ENCODE assay signal across 37 cellular contexts in the genomic region with DNA sequence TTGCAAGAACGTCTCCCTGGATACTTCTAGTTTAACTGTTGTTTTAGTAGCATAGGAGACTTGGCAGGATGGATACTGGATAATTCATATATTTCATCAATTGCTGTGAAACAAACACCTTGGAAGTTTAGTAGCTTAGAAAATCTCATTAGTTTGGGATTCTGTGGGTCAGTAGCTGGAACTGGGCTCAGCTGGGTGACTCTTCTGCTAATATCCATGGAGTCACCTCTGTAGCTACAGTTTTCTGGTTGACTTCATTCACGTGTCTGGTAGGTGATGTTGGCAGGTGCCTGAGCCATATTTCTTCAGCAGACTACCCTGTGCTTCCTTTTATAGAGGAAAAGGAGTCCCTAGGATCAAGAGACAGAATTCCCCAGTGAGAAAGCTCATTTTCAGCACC.
A peak's percentile ranks its signal among the peaks of the same experiment; 100 is the strongest.
DNase-seq lines count a peak whose midpoint lies in the region; ATAC-seq, FAIRE-seq and TF ChIP-seq lines count a peak whose summit lies in the region.
"Had no signal": no experiment of that assay in that cellular context is flagged by ENCODE, and none has a peak within 500 bp of the region (broad histone marks: within the 10 kb centered on the region; RNA-seq: fewer than 3 reads in every experiment).

No MANE protein-coding gene starts in this region.

- H2AFZ ChIP-seq in HepG2 (ENCODE audit: low read length) (no peak overlapping the region), GM23338 (no peak overlapping the region)

- H3K27me3 Mint-ChIP-seq in GM23338 (ENCODE audit: insufficient read depth, low read depth, poor library complexity): peaks cover 4% of the 10 kb centered on the region
- H3K27me3 Mint-ChIP-seq in activated CD4-positive, alpha-beta memory T cell treated with anti-CD3 and anti-CD28 coated beads, Interleukin-2, amount 10 ng/mL, durations not matched to agents 7 days and 5 days: peaks cover 12% of the 10 kb centered on the region

- no TSS peak for BruUV-seq in HepG2 (replicated peaks; lab: Mats Ljungman, UMichigan)

- H3K36me3 ChIP-seq in HepG2 (replicated peaks in 1 of 2; ENCODE audit: control insufficient read depth in 1 of 2, insufficient read depth in 2 of 2, low read length in 2 of 2) (no peaks in the 10 kb centered on the region), right lobe of liver (no peaks in the 10 kb centered on the region), GM23338 (ENCODE audit: insufficient read depth) (no peaks in the 10 kb centered on the region), HEK293 (ENCODE audit: control insufficient read depth in 2 of 2, insufficient read depth in 1 of 2, low read length in 2 of 2) (no peaks in the 10 kb centered on the region), SK-N-MC (ENCODE audit: insufficient read depth, low read length) (peaks cover 5% of the 10 kb centered on the region; the same call in 1 of the 2 replicates), gastrocnemius medialis (no peaks in the 10 kb centered on the region)
- H3K36me3 ChIP-seq: BE2C; BLaER1; BLaER1 treated with 17β-estradiol and CSF1 and Interleukin-3, amounts not matched to agents 10 nM and 100 nM had no signal

- WGBS in HepG2 (ENCODE audit: low lambda C conversion rate): 3% methylated on average over 2 of the region's 2 CpGs
- 57% methylated on average over 2 of the region's 2 CpGs for WGBS in right lobe of liver (ENCODE audit: insufficient coverage, low coverage, low lambda C conversion rate, missing lambda C conversion rate)

- CTCF ChIA-PET in HepG2 (lab: Yijun Ruan, JAX; ENCODE audit: low intra/inter-chr PET ratio, low total read pairs) (no interaction called here), HEK293 (lab: Yijun Ruan, JAX) (interaction anchor here (0.7 kb wide), 1 partner anchor 70 kb away, joined by 3 read pairs; no protein-coding TSS in a partner anchor)
- CTCF ChIA-PET in activated CD4-positive, alpha-beta memory T cell treated with anti-CD3 and anti-CD28 coated beads, Interleukin-2, amount 10 ng/mL, durations not matched to agents 7 days and 5 days (lab: Charles Lee): no interaction called here

- TF ChIP-seq CTCF in HepG2 (CRISPR knock-in tag; IDR thresholded peaks at IDR 0.05) (no peak), right lobe of liver (IDR thresholded peaks at IDR 0.05) (no peak), GM23338 (conservative IDR thresholded peaks at IDR 0.05; ENCODE audit: low read depth in 2 of 2) (no peak), HEK293 (tag by site-specific recombination; IDR thresholded peaks at IDR 0.05) (no peak), gastrocnemius medialis (IDR thresholded peaks at IDR 0.05 in 4 of 5, conservative IDR thresholded peaks at IDR 0.05 in 1 of 5) (no peak)

- TF ChIP-seq RAD21 in HepG2 (CRISPR knock-in tag; IDR thresholded peaks at IDR 0.05): no peak

- TF ChIP-seq EP300 in HepG2 (IDR thresholded peaks at IDR 0.05; ENCODE audit: low read depth in 2 of 2, low read length in 2 of 2) (no peak), HepG2 (CRISPR knock-in tag; IDR thresholded peaks at IDR 0.05; ENCODE audit: borderline replicate concordance) (no peak)

- H4K20me1 ChIP-seq in HepG2 (ENCODE audit: insufficient read depth, low read length) (no peaks in the 10 kb centered on the region), GM23338 (replicated peaks; ENCODE audit: insufficient read depth) (peaks cover 3% of the 10 kb centered on the region; the same call in 1 of the 2 replicates)
- H4K20me1 ChIP-seq: BLaER1; BLaER1 treated with 17β-estradiol and CSF1 and Interleukin-3, amounts not matched to agents 10 nM and 100 nM had no signal

- no peaks in the 10 kb centered on the region for H3F3A ChIP-seq in GM23338 (replicated peaks; ENCODE audit: low read depth)

- H3K27ac ChIP-seq in HepG2 (ENCODE audit: extremely low read length, insufficient read depth, low read length) (no peak overlapping the region), right lobe of liver (no peak overlapping the region), GM23338 (ENCODE audit: low read depth) (no peak overlapping the region), HEK293 (ENCODE audit: extremely low read depth, low read depth, low read length) (no peak overlapping the region), SK-N-MC (peak overlapping the region; percentile 99), gastrocnemius medialis (no peak overlapping the region)
- H3K27ac ChIP-seq: 22Rv1; A549; BLaER1; BLaER1 treated with 17β-estradiol and CSF1 and Interleukin-3, amounts not matched to agents 10 nM and 100 nM; C4-2B had no signal

- H3K4me2 ChIP-seq in HepG2 (ENCODE audit: low read depth, low read length) (no peak overlapping the region), GM23338 (no peak overlapping the region)
- H3K4me2 ChIP-seq: A549; BLaER1; BLaER1 treated with 17β-estradiol and CSF1 and Interleukin-3, amounts not matched to agents 10 nM and 100 nM had no signal

- no peak overlapping the region for H3K9ac ChIP-seq in HepG2 (ENCODE audit: insufficient read depth, low read depth, low read length)
- no peak overlapping the region for H3K9ac ChIP-seq in SK-N-MC (ENCODE audit: insufficient read length)
- H3K9ac ChIP-seq: BLaER1; BLaER1 treated with 17β-estradiol and CSF1 and Interleukin-3, amounts not matched to agents 10 nM and 100 nM had no signal

- no peaks in the 10 kb centered on the region; the same call in 1 of the 3 replicates for H3K36me3 Mint-ChIP-seq in GM23338 (ENCODE audit: low read depth)
- no peaks in the 10 kb centered on the region for H3K36me3 Mint-ChIP-seq in activated CD4-positive, alpha-beta memory T cell treated with anti-CD3 and anti-CD28 coated beads, Interleukin-2, amount 10 ng/mL, durations not matched to agents 7 days and 5 days (ENCODE audit: low read depth)
- H3K36me3 Mint-ChIP-seq: CD14-positive monocyte; CD4-positive, alpha-beta memory T cell; CD4-positive, CD25-positive, alpha-beta regulatory T cell; CD8-positive, alpha-beta memory T cell; CD8-positive, alpha-beta T cell had no signal

- H3K9me3 Mint-ChIP-seq in GM23338: peaks cover 10% of the 10 kb centered on the region; the same call in 2 of the 3 replicates
- H3K9me3 Mint-ChIP-seq in activated CD4-positive, alpha-beta memory T cell treated with anti-CD3 and anti-CD28 coated beads, Interleukin-2, amount 10 ng/mL, durations not matched to agents 7 days and 5 days: no peaks in the 10 kb centered on the region
- H3K9me3 Mint-ChIP-seq: CD4-positive, alpha-beta T cell; CD8-positive, alpha-beta T cell had no signal

- POLR2A ChIA-PET in HepG2 (lab: Yijun Ruan, JAX): no interaction called here
- POLR2A ChIA-PET in HEK293 (lab: Yijun Ruan, JAX): no interaction called here
- POLR2A ChIA-PET in activated CD4-positive, alpha-beta memory T cell treated with anti-CD3 and anti-CD28 coated beads, Interleukin-2, amount 10 ng/mL, durations not matched to agents 7 days and 5 days (lab: Charles Lee): no interaction called here

- H3K4me3 Mint-ChIP-seq in GM23338: no peak overlapping the region
- H3K4me3 Mint-ChIP-seq in activated CD4-positive, alpha-beta memory T cell treated with anti-CD3 and anti-CD28 coated beads, Interleukin-2, amount 10 ng/mL, durations not matched to agents 7 days and 5 days: no peak overlapping the region
- H3K4me3 Mint-ChIP-seq: B cell; CD14-positive monocyte; CD4-positive, alpha-beta memory T cell; CD4-positive, alpha-beta T cell; CD4-positive, CD25-positive, alpha-beta regulatory T cell; CD8-positive, alpha-beta memory T cell; CD8-positive, alpha-beta T cell had no signal

- no peaks in the 10 kb centered on the region for H3K27me3 ChIP-seq in HepG2 (ENCODE audit: control insufficient read depth in 1 of 2, insufficient read depth in 2 of 2, low read length in 2 of 2)
- H3K27me3 ChIP-seq in right lobe of liver: no peaks in the 10 kb centered on the region
- no peaks in the 10 kb centered on the region for H3K27me3 ChIP-seq in GM23338 (ENCODE audit: insufficient read depth)
- H3K27me3 ChIP-seq in gastrocnemius medialis: peaks cover 0 to 2% (median 0%) of the 10 kb centered on the region in 3 donors
- H3K27me3 ChIP-seq: BE2C; BLaER1; BLaER1 treated with 17β-estradiol and CSF1 and Interleukin-3, amounts not matched to agents 10 nM and 100 nM had no signal

- peaks cover 11% of the 10 kb centered on the region; the same call in 1 of the 2 replicates for H3K9me3 ChIP-seq in HepG2 (ENCODE audit: low read length)
- H3K9me3 ChIP-seq in right lobe of liver: no peaks in the 10 kb centered on the region
- H3K9me3 ChIP-seq in HEK293 (ENCODE audit: control insufficient read depth, insufficient read depth, low read depth, low read length): no peaks in the 10 kb centered on the region
- H3K9me3 ChIP-seq in SK-N-MC (ENCODE audit: low read depth, low read length): peaks cover 5% of the 10 kb centered on the region; the same call in 1 of the 2 replicates
- H3K9me3 ChIP-seq in gastrocnemius medialis: no peaks in the 10 kb centered on the region
- H3K9me3 ChIP-seq: BE2C had no signal

- DNase-seq in HepG2 (ENCODE audit: low spot score) (no peak), right lobe of liver (no peak), GM23338 (ENCODE audit: low spot score) (no peak), SK-N-MC (ENCODE audit: low read depth, low spot score) (no peak), gastrocnemius medialis (no peak)
- DNase-seq in stimulated activated CD4-positive, alpha-beta T cell treated with anti-CD3 and anti-CD28 coated beads, Interleukin-4, amount 100 ng/mL, for 1 hour: no peak
- DNase-seq in activated CD4-positive, alpha-beta memory T cell treated with anti-CD3 and anti-CD28 coated beads, Interleukin-2, amount 10 ng/mL, durations not matched to agents 7 days and 5 days: no peak
- DNase-seq: 8988T; ACHN; AML-193; BE2C; C1 segment of cervical spinal cord; Caco-2; Calu3; CD4-positive, alpha-beta memory T cell; CD4-positive, alpha-beta T cell; CD4-positive, CD25-positive, alpha-beta regulatory T cell; CD8-positive, alpha-beta memory T cell; CD8-positive, alpha-beta T cell; COR-L47; DMS 273 treated with DMSO at 0.1 percent for 48 hours; DMS153; DMS53; DMS79; DMS79 treated with DMSO at 0.1 percent for 48 hours; DND-41; EL had no signal

- no peak for TF ChIP-seq POLR2A in HepG2 (IDR thresholded peaks at IDR 0.05; ENCODE audit: insufficient read depth in 1 of 2, low read depth in 2 of 2, low read length in 2 of 2)
- TF ChIP-seq POLR2A in right lobe of liver (IDR thresholded peaks at IDR 0.05): no peak
- no peak for TF ChIP-seq POLR2A in gastrocnemius medialis (IDR thresholded peaks at IDR 0.05)

- ATAC-seq in HepG2 (no peak), right lobe of liver (no peak), GM23338 (no peak), gastrocnemius medialis (no peak)
- ATAC-seq: A549; CD8-positive, alpha-beta T cell had no signal

- in situ Hi-C loops in HepG2 (cut with HindIII; ENCODE audit: extremely low pct_ligation_motif_present, low pct_unique_long_range_greater_than_20kb) (no loop called here), gastrocnemius medialis (cut with MboI; ENCODE audit: low sequenced_read_pairs in 4 of 4) (no loop called here)

- H3K4me1 Mint-ChIP-seq in GM23338: peaks cover 15% of the 10 kb centered on the region
- H3K4me1 Mint-ChIP-seq in activated CD4-positive, alpha-beta memory T cell treated with anti-CD3 and anti-CD28 coated beads, Interleukin-2, amount 10 ng/mL, durations not matched to agents 7 days and 5 days: no peaks in the 10 kb centered on the region
- H3K4me1 Mint-ChIP-seq: B cell; CD14-positive monocyte; CD4-positive, alpha-beta memory T cell; CD4-positive, CD25-positive, alpha-beta regulatory T cell; CD8-positive, alpha-beta memory T cell had no signal

- H3K79me2 ChIP-seq in HepG2 (ENCODE audit: insufficient read depth, low read length): no peaks in the 10 kb centered on the region
- H3K79me2 ChIP-seq in GM23338 (replicated peaks; ENCODE audit: insufficient read depth): no peaks in the 10 kb centered on the region

- H3K27ac Mint-ChIP-seq in GM23338: no peak overlapping the region
- H3K27ac Mint-ChIP-seq in activated CD4-positive, alpha-beta memory T cell treated with anti-CD3 and anti-CD28 coated beads, Interleukin-2, amount 10 ng/mL, durations not matched to agents 7 days and 5 days: no peak overlapping the region
- H3K27ac Mint-ChIP-seq: B cell; CD14-positive monocyte; CD4-positive, alpha-beta memory T cell; CD4-positive, alpha-beta T cell; CD4-positive, CD25-positive, alpha-beta regulatory T cell; CD8-positive, alpha-beta memory T cell; CD8-positive, alpha-beta T cell had no signal

- no peak for FAIRE-seq in HepG2 (lab: Jason Lieb, UNC)
- FAIRE-seq: A204.1, A549, D721Med had no signal

- H3K4me3 ChIP-seq in HepG2 (replicated peaks in 1 of 3; ENCODE audit: insufficient read depth in 1 of 3, low read depth in 2 of 3, low read length in 3 of 3) (no peak overlapping the region), right lobe of liver (no peak overlapping the region), GM23338 (no peak overlapping the region), HEK293 (ENCODE audit: low read depth, low read length) (no peak overlapping the region), SK-N-MC (no peak overlapping the region), gastrocnemius medialis (no peak overlapping the region)
- H3K4me3 ChIP-seq: A549; BLaER1; BLaER1 treated with 17β-estradiol and CSF1 and Interleukin-3, amounts not matched to agents 10 nM and 100 nM had no signal

- H3K9me2 ChIP-seq in GM23338 (ENCODE audit: insufficient read depth): no peaks in the 10 kb centered on the region

- H3K4me1 ChIP-seq in HepG2 (ENCODE audit: insufficient read depth, low read length): no peaks in the 10 kb centered on the region
- H3K4me1 ChIP-seq in right lobe of liver: no peaks in the 10 kb centered on the region
- H3K4me1 ChIP-seq in GM23338 (ENCODE audit: insufficient read depth): peaks cover 10% of the 10 kb centered on the region; the same call in 1 of the 2 replicates
- 0 out of 2 replicates have a peak, but pooled peaks cover 2% of the 10 kb centered on the region for H3K4me1 ChIP-seq in HEK293 (ENCODE audit: control insufficient read depth, insufficient read depth, low read length)
- H3K4me1 ChIP-seq in gastrocnemius medialis: no peaks in the 10 kb centered on the region
- H3K4me1 ChIP-seq: A549, BE2C, Caco-2 had no signal

- intact Hi-C loops in HepG2 (cut with micrococcal nuclease; ENCODE audit: unreplicated experiment) (no loop called here), right lobe of liver (cut with DNase I) (no loop called here), gastrocnemius medialis (cut with DNase I; ENCODE audit: low total_unique reads) (no loop called here)
